9 cellular contexts compared by ENCODE assay signal in genomic region chr2:214830794-214831346, GRCh38.
DNase-seq lines count a peak whose midpoint lies in the region; ATAC-seq and TF ChIP-seq lines count a peak whose summit lies in the region.
"Had no signal": no experiment of that assay in that cellular context is flagged by ENCODE, and none has a peak within 500 bp of the region (broad histone marks: within the 10 kb centered on the region; RNA-seq: fewer than 3 reads in every experiment).

No MANE protein-coding gene starts in this region.

- H3K9me2 ChIP-seq in OCI-LY1 (ENCODE audit: low read depth, low read length) = no peaks in the 10 kb centered on the region

- no peaks in the 10 kb centered on the region for H4K20me1 ChIP-seq in OCI-LY1 (ENCODE audit: insufficient read depth, low read length)

- H3K4me2 ChIP-seq in OCI-LY1 (ENCODE audit: low read length) = no peak overlapping the region

- no peak overlapping the region for H2AFZ ChIP-seq in OCI-LY1 (ENCODE audit: low read length)

- no peak for DNase-seq in AG09319 (ENCODE audit: extremely low read depth, low read depth)
- no peak for DNase-seq in GM13977 (ENCODE audit: low spot score)
- DNase-seq in foreskin fibroblast = peak in 1 of 2 donors; percentile 53
- no peak for DNase-seq in CD1c-positive myeloid dendritic cell (ENCODE audit: extremely low spot score)
- DNase-seq in glomerular visceral epithelial cell (ENCODE audit: extremely low spot score) = no peak
- DNase-seq: NCI-H1694 had no signal

- in situ Hi-C loops in GM13977 (cut with MboI; ENCODE audit: low pct_unique_long_range_greater_than_20kb, low sequenced_read_pairs, unreplicated experiment) = no loop called here

- H3K27me3 ChIP-seq in OCI-LY1 (ENCODE audit: insufficient read depth, low read length) = no peaks in the 10 kb centered on the region

- H3K9me3 ChIP-seq in OCI-LY1 (ENCODE audit: low read length) = no peaks in the 10 kb centered on the region

- H3F3A ChIP-seq in OCI-LY1 (ENCODE audit: insufficient read depth, low read length) = no peaks in the 10 kb centered on the region

- H3K4me1 ChIP-seq in OCI-LY1 (ENCODE audit: insufficient read depth, low read length, severe bottlenecking) = no peaks in the 10 kb centered on the region

- H3K4me3 ChIP-seq in OCI-LY1 (ENCODE audit: low read depth, low read length, poor library complexity, severe bottlenecking) = no peak overlapping the region
- H3K4me3 ChIP-seq in foreskin fibroblast (ENCODE audit: low read depth in 1 of 2, low read length in 2 of 2) = no peak overlapping the region

- H3K36me3 ChIP-seq in OCI-LY1 (ENCODE audit: insufficient read depth, low read length) = no peaks in the 10 kb centered on the region

- TF ChIP-seq CTCF in AG09319 (IDR thresholded peaks at IDR 0.05; ENCODE audit: low read depth, low read length) = peak; percentile 34
- TF ChIP-seq CTCF in GM13977 (IDR thresholded peaks at IDR 0.05; ENCODE audit: extremely low read depth, insufficient read depth, missing control alignments) = peak; percentile 32
- peak; percentile 42; the same call in 1 of the 2 replicates for TF ChIP-seq CTCF in OCI-LY1 (IDR thresholded peaks at IDR 0.05; ENCODE audit: low read length)
- TF ChIP-seq CTCF in foreskin fibroblast (IDR thresholded peaks at IDR 0.05; ENCODE audit: low read depth, low read length) = peak; percentile 46

- no peak overlapping the region for H3K27ac ChIP-seq in OCI-LY1 (ENCODE audit: low read depth, low read length, poor library complexity, severe bottlenecking)

- ATAC-seq in HG03521 (IDR thresholded peaks at IDR 0.05; ENCODE audit: unreplicated experiment) (no peak), HG02981 (IDR thresholded peaks at IDR 0.05; ENCODE audit: unreplicated experiment) (no peak)

- no peaks in the 10 kb centered on the region for H3K79me2 ChIP-seq in OCI-LY1 (ENCODE audit: insufficient read depth, low read length)

- no peak overlapping the region for H3K9ac ChIP-seq in OCI-LY1 (ENCODE audit: low read length)
